14 cellular contexts compared by ENCODE assay signal in the genomic region with DNA sequence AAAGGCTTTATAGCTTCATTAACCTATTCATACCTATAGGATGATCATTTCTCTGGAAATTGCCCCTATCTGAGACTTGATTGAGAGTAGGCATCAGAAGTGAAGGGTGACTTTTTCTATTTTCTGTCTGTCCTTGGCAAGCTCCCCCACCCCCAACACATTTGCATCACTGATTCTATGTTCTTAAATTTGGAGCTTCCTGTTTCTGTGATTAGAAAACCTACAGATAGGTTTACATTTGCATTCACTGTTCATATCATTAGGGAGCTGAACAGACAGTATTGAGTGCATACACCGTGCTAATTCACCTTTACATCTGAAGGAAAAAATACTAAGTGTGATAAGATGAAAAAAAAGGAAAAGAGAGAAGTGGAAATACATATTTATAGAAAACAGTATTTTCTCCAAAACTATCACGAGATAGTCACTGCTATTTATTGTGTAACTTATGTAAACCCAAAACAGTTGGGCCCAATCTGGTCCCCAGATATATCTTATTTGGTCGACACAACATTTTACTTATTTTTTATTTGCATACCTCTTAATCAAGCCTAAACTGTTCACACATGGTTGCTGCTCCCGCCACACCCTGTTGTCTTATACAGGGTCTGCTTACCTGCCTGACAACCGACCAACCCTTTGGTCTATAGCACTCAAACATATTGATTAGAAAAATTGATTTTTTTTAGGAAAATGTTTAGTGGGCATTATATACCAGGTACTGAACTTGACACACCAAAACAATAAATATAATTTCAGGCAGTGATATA.
DNase-seq lines count a peak whose midpoint lies in the region; ATAC-seq, FAIRE-seq and TF ChIP-seq lines count a peak whose summit lies in the region.
"Had no signal": no experiment of that assay in that cellular context is flagged by ENCODE, and none has a peak within 500 bp of the region (broad histone marks: within the 10 kb centered on the region; RNA-seq: fewer than 3 reads in every experiment).

No MANE protein-coding gene starts in this region.

- H3K36me3 ChIP-seq in GM23248 (ENCODE audit: low read depth) = no peaks in the 10 kb centered on the region
- H3K36me3 ChIP-seq: esophagus squamous epithelium, ovary, stomach had no signal

- no peaks in the 10 kb centered on the region for H3K9me3 ChIP-seq in GM23248 (ENCODE audit: low read depth)
- H3K9me3 ChIP-seq: esophagus squamous epithelium, ovary, stomach had no signal

- H3K79me2 ChIP-seq in GM23248 (ENCODE audit: insufficient read depth) = no peaks in the 10 kb centered on the region

- 75 to 76% methylated on average over 5 of the region's 5 CpGs for WGBS in GM23248 (ENCODE audit: low coverage in 1 of 2, low lambda C conversion rate in 2 of 2, missing lambda C conversion rate in 2 of 2), 2 experiments

- H3K27ac Mint-ChIP-seq in activated B cell treated with CpG ODN at 0.5 μM for 24 hours (peak overlapping the region; percentile 83), type B pancreatic cell (no peak overlapping the region)
- H3K27ac Mint-ChIP-seq: dendritic cell treated with granulocyte-macrophage colony-stimulating factor and Interleukin-4, amounts not matched to agents 40 ng/mL and 50 ng/mL, for 4 days had no signal

- no peak for TF ChIP-seq POLR2A in GM12892 (IDR thresholded peaks at IDR 0.05; ENCODE audit: low read depth, low read length)

- no peak overlapping the region for H3K4me2 ChIP-seq in GM23248 (ENCODE audit: unreplicated experiment)

- DNase-seq in GM12892 (ENCODE audit: insufficient read length) (no peak), activated B cell treated with CpG ODN at 0.5 μM for 24 hours (no peak), SHP77 treated with DMSO at 0.1 percent for 48 hours (lab: John Stamatoyannopoulos, UW) (no peak), GM23248 (no peak), type B pancreatic cell (ENCODE audit: extremely low spot score, unreplicated experiment) (no peak)
- no peak for DNase-seq in stimulated activated CD4-positive, alpha-beta T cell treated with anti-CD3 and anti-CD28 coated beads, Interleukin-4, amount 100 ng/mL, for 24 hours
- DNase-seq: esophagus squamous epithelium, ovary, stomach had no signal

- peaks cover 15% of the 10 kb centered on the region for H3F3A ChIP-seq in GM23248 (ENCODE audit: insufficient read depth)

- H3K36me3 Mint-ChIP-seq in activated B cell treated with CpG ODN at 0.5 μM for 24 hours (ENCODE audit: low read depth) = no peaks in the 10 kb centered on the region
- no peaks in the 10 kb centered on the region for H3K36me3 Mint-ChIP-seq in type B pancreatic cell

- no peaks in the 10 kb centered on the region for H4K20me1 ChIP-seq in GM23248 (ENCODE audit: insufficient read depth)

- H3K4me1 Mint-ChIP-seq in activated B cell treated with CpG ODN at 0.5 μM for 24 hours (peaks cover 47% of the 10 kb centered on the region), type B pancreatic cell (ENCODE audit: unreplicated experiment) (peaks cover 15% of the 10 kb centered on the region)

- H3K4me3 Mint-ChIP-seq in activated B cell treated with CpG ODN at 0.5 μM for 24 hours = peak overlapping the region; percentile 69
- no peak overlapping the region for H3K4me3 Mint-ChIP-seq in type B pancreatic cell
- H3K4me3 Mint-ChIP-seq: dendritic cell treated with granulocyte-macrophage colony-stimulating factor and Interleukin-4, amounts not matched to agents 40 ng/mL and 50 ng/mL, for 4 days had no signal

- H3K4me1 ChIP-seq in GM23248 (ENCODE audit: insufficient read depth) = peaks cover 28% of the 10 kb centered on the region
- H3K4me1 ChIP-seq: esophagus squamous epithelium, stomach had no signal

- H3K27ac ChIP-seq in GM23248 = no peak overlapping the region
- H3K27ac ChIP-seq: esophagus squamous epithelium, ovary, stomach had no signal

- H3K27me3 ChIP-seq in GM23248 (replicated peaks; ENCODE audit: insufficient read depth) = no peaks in the 10 kb centered on the region
- H3K27me3 ChIP-seq: esophagus squamous epithelium, ovary, stomach had no signal

- no peak overlapping the region for H3K4me3 ChIP-seq in GM23248
- H3K4me3 ChIP-seq: esophagus squamous epithelium, ovary, skin epidermis, stomach had no signal

- TF ChIP-seq CTCF in activated B cell treated with CpG ODN at 0.5 μM for 24 hours (IDR thresholded peaks at IDR 0.05) = no peak
- TF ChIP-seq CTCF in type B pancreatic cell (conservative IDR thresholded peaks at IDR 0.05) = no peak

- in situ Hi-C loops in GM23248 (cut with MboI) = no loop called here

- intact Hi-C loops in activated B cell treated with CpG ODN at 0.5 μM for 24 hours (cut with micrococcal nuclease) = loop anchor here (5.0 kb wide), 2 partner anchors 107 to 162 kb away; no protein-coding TSS in a partner anchor

- CTCF ChIA-PET in activated B cell treated with CpG ODN at 0.5 μM for 24 hours (lab: Charles Lee) = interaction anchor here (0.5 to 1.3 kb wide), 3 partner anchors 117 to 1740 kb away, joined by 3 to 5 read pairs (median 3); no protein-coding TSS in a partner anchor

- H3K9ac ChIP-seq in GM23248 = no peak overlapping the region

- H3K9me3 Mint-ChIP-seq in activated B cell treated with CpG ODN at 0.5 μM for 24 hours (no peaks in the 10 kb centered on the region), type B pancreatic cell (no peaks in the 10 kb centered on the region)
- H3K9me3 Mint-ChIP-seq: dendritic cell treated with granulocyte-macrophage colony-stimulating factor and Interleukin-4, amounts not matched to agents 40 ng/mL and 50 ng/mL, for 4 days had no signal

- H2AFZ ChIP-seq in GM23248 = no peak overlapping the region

- POLR2A ChIA-PET in activated B cell treated with CpG ODN at 0.5 μM for 24 hours (lab: Charles Lee) = interaction anchor here (1.1 kb wide), 1 partner anchor 22 kb away, joined by 3 read pairs; no protein-coding TSS in a partner anchor

- ATAC-seq in GM21717 (IDR thresholded peaks at IDR 0.05; ENCODE audit: unreplicated experiment) (peak; percentile 59), HG03432 (IDR thresholded peaks at IDR 0.05; ENCODE audit: unreplicated experiment) (peak; percentile 65), activated B cell treated with CpG ODN at 0.5 μM for 24 hours (ENCODE audit: low read depth) (peak; percentile 66)

- no peaks in the 10 kb centered on the region for H3K9me2 ChIP-seq in GM23248 (ENCODE audit: insufficient read depth)

- FAIRE-seq in GM12892 (lab: Jason Lieb, UNC) = peak; percentile 27
- FAIRE-seq: H1 had no signal

- H3K27me3 Mint-ChIP-seq in activated B cell treated with CpG ODN at 0.5 μM for 24 hours (no peaks in the 10 kb centered on the region), type B pancreatic cell (no peaks in the 10 kb centered on the region)
- H3K27me3 Mint-ChIP-seq: dendritic cell treated with granulocyte-macrophage colony-stimulating factor and Interleukin-4, amounts not matched to agents 40 ng/mL and 50 ng/mL, for 4 days had no signal
